Comparison of ENCODE assay signal across 8 cellular contexts in the genomic region with DNA sequence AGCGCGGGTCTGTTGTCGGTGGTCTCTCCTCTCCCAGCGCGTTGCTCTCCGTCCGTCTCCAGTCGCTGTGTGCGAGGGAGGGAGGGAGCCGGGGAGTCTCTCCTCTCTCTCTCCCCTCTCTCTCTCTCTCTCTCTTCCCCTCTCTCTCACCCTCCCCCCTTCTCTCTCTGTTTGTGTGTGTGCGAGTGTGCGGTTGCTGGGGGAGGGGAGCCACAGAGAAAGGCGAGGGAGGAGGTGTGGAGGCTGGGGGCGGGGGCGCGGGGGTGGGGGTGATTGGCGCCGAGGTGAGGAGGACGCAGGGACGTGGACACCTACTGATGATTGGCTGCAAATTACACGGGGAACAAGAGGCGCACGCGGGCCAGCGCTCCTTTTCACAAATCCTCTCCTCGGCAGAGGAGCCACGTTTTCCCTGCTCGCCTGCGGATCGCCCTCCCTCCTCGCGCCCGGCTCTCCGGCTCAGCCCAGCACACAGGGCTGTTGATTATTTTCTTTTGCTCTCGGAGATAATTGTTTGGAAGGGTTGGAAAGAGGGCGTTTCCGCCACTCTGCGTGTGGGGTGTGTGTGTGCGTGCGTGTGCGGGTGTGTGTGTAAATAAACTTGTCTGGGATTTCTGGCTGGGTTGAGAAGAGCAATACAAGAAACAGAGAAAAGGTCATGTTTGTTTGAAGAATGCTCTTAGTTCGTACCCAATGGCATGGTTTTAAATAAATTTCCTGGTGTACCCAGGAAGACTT. TPM values are rescaled to one million over a fixed set of nuclear protein-coding genes. Genes with fewer than 3 reads are reported as not detected.
DNase-seq lines count a peak whose midpoint lies in the region; ATAC-seq and TF ChIP-seq lines count a peak whose summit lies in the region.

Gene CXXC4, minus strand, starts transcription at position 73 of the 738 bp plus-strand sequence. CDS start 3,092 bp downstream, outside the sequence.

- peaks cover 35% of the 10 kb centered on the region for H3K4me1 Mint-ChIP-seq in CD8-positive, alpha-beta T cell (ENCODE audit: low read depth)
- H3K4me1 Mint-ChIP-seq in chondrocyte (ENCODE audit: low read depth), result peaks cover 27% of the 10 kb centered on the region
- H3K4me1 Mint-ChIP-seq in stimulated activated naive B cell treated with anti-CD40 and anti-IgM and Interleukin-4, amounts not matched to agents 10 μg/mL and 1 μg/mL and 100 μg/mL, for 72 hours, result peaks cover 21 to 42% of the 10 kb centered on the region in 2 donors

- no peak within 1 kb of the TSS for H3K27ac Mint-ChIP-seq in CD8-positive, alpha-beta T cell
- no peak within 1 kb of the TSS for H3K27ac Mint-ChIP-seq in chondrocyte (ENCODE audit: unreplicated experiment)
- no peak within 1 kb of the TSS for H3K27ac Mint-ChIP-seq in stimulated activated naive B cell treated with anti-CD40 and anti-IgM and Interleukin-4, amounts not matched to agents 10 μg/mL and 1 μg/mL and 100 μg/mL, for 72 hours

- H3F3A ChIP-seq in MM.1S (ENCODE audit: insufficient read depth, low read length), result peaks cover 55% of the 10 kb centered on the region
- no peaks in the 10 kb centered on the region for H3F3A ChIP-seq in SK-N-SH (replicated peaks; ENCODE audit: insufficient read depth)

- intact Hi-C loops in CD8-positive, alpha-beta T cell (cut with DNase I, micrococcal nuclease), result no loop called here

- TF ChIP-seq CTCF in CD8-positive, alpha-beta T cell (IDR thresholded peaks at IDR 0.05), result no peak
- TF ChIP-seq CTCF in MM.1S (IDR thresholded peaks at IDR 0.05; ENCODE audit: low read length), result no peak
- TF ChIP-seq CTCF in SK-N-SH (IDR thresholded peaks at IDR 0.05), result no peak
- TF ChIP-seq CTCF in chondrocyte (IDR thresholded peaks at IDR 0.05), result no peak

- H3K4me3 Mint-ChIP-seq in CD8-positive, alpha-beta T cell, result peak within 1 kb of the TSS; percentile 75
- H3K4me3 Mint-ChIP-seq in chondrocyte (ENCODE audit: unreplicated experiment), result peak within 1 kb of the TSS; percentile 86
- H3K4me3 Mint-ChIP-seq in stimulated activated naive B cell treated with anti-CD40 and anti-IgM and Interleukin-4, amounts not matched to agents 10 μg/mL and 1 μg/mL and 100 μg/mL, for 72 hours, result peak within 1 kb of the TSS; percentile 41 to 70

- H3K4me3 ChIP-seq in CD8-positive, alpha-beta T cell (ENCODE audit: low read depth, low read length), result no peak within 1 kb of the TSS
- H3K4me3 ChIP-seq in MM.1S (ENCODE audit: low read length), result peak within 1 kb of the TSS; percentile 87
- H3K4me3 ChIP-seq in SK-N-SH (ENCODE audit: low read depth in 2 of 2, low read length in 1 of 2), result peak within 1 kb of the TSS; percentile 44 to 68

- POLR2A ChIA-PET in CD8-positive, alpha-beta T cell (lab: Charles Lee), result interaction anchor here (0.6 kb wide), 1 partner anchor 8 kb away, joined by 4 read pairs; no protein-coding TSS in a partner anchor
- POLR2A ChIA-PET in SK-N-SH (lab: Yijun Ruan, JAX), result no interaction called here

- no peaks in the 10 kb centered on the region for H4K20me1 ChIP-seq in MM.1S (ENCODE audit: insufficient read depth, low read length)
- no peaks in the 10 kb centered on the region for H4K20me1 ChIP-seq in SK-N-SH (ENCODE audit: insufficient read depth)

- peaks cover 18% of the 10 kb centered on the region for H3K4me1 ChIP-seq in CD8-positive, alpha-beta T cell (ENCODE audit: insufficient read depth, low read length)
- H3K4me1 ChIP-seq in MM.1S (ENCODE audit: low read length), result peaks cover 5% of the 10 kb centered on the region
- peaks cover 0 to 10% of the 10 kb centered on the region in 2 experiments; a peak in 2 of 4 replicates for H3K4me1 ChIP-seq in SK-N-SH (ENCODE audit: control insufficient read depth in 1 of 2, insufficient read depth in 2 of 2, low read depth in 1 of 2, low read length in 1 of 2)

- H3K9me3 Mint-ChIP-seq in CD8-positive, alpha-beta T cell, result no peaks in the 10 kb centered on the region
- no peaks in the 10 kb centered on the region for H3K9me3 Mint-ChIP-seq in chondrocyte (ENCODE audit: low read depth)
- H3K9me3 Mint-ChIP-seq in stimulated activated naive B cell treated with anti-CD40 and anti-IgM and Interleukin-4, amounts not matched to agents 10 μg/mL and 1 μg/mL and 100 μg/mL, for 72 hours, result no peaks in the 10 kb centered on the region

- H3K4me2 ChIP-seq in MM.1S (ENCODE audit: low read depth, low read length) (peak within 1 kb of the TSS; percentile 75), SK-N-SH (peak within 1 kb of the TSS; percentile 93)

- H3K36me3 ChIP-seq in CD8-positive, alpha-beta T cell (ENCODE audit: insufficient read depth, low read length), result no peaks in the 10 kb centered on the region
- no peaks in the 10 kb centered on the region for H3K36me3 ChIP-seq in MM.1S (replicated peaks; ENCODE audit: insufficient read depth, low read length)
- no peaks in the 10 kb centered on the region for H3K36me3 ChIP-seq in SK-N-SH (replicated peaks in 1 of 2; ENCODE audit: control insufficient read depth in 1 of 2, insufficient read depth in 2 of 2, low read length in 1 of 2)

- TF ChIP-seq RAD21 in SK-N-SH (IDR thresholded peaks at IDR 0.05; ENCODE audit: low read length), result no peak

- CTCF ChIA-PET in CD8-positive, alpha-beta T cell (lab: Charles Lee), result no interaction called here
- CTCF ChIA-PET in SK-N-SH (lab: Yijun Ruan, JAX), result no interaction called here

- H3K27ac ChIP-seq in CD8-positive, alpha-beta T cell (ENCODE audit: low read depth, low read length), result no peak within 1 kb of the TSS
- H3K27ac ChIP-seq in MM.1S (ENCODE audit: low read length), result peak within 1 kb of the TSS; percentile 90
- H3K27ac ChIP-seq in SK-N-SH (ENCODE audit: low read depth in 2 of 2, low read length in 1 of 2), result peak within 1 kb of the TSS in 1 of 2 experiments; percentile 62; a peak in 2 of 4 replicates

- H3K9me2 ChIP-seq in MM.1S (replicated peaks; ENCODE audit: insufficient read depth, low read length) (no peaks in the 10 kb centered on the region), SK-N-SH (no peaks in the 10 kb centered on the region)

- H3K36me3 Mint-ChIP-seq in CD8-positive, alpha-beta T cell, result no peaks in the 10 kb centered on the region
- H3K36me3 Mint-ChIP-seq in chondrocyte (ENCODE audit: low read depth), result no peaks in the 10 kb centered on the region
- H3K36me3 Mint-ChIP-seq in stimulated activated naive B cell treated with anti-CD40 and anti-IgM and Interleukin-4, amounts not matched to agents 10 μg/mL and 1 μg/mL and 100 μg/mL, for 72 hours, result no peaks in the 10 kb centered on the region

- no peaks in the 10 kb centered on the region for H3K9me3 ChIP-seq in CD8-positive, alpha-beta T cell (ENCODE audit: low read length)
- H3K9me3 ChIP-seq in MM.1S (replicated peaks; ENCODE audit: insufficient read depth, low read length) (no peaks in the 10 kb centered on the region), SK-N-SH (no peaks in the 10 kb centered on the region)

- H3K9ac ChIP-seq in MM.1S (ENCODE audit: low read length) (peak within 1 kb of the TSS; percentile 87), SK-N-SH (no peak within 1 kb of the TSS)

- WGBS in SK-N-SH (ENCODE audit: low lambda C conversion rate), result under 1% methylated on average over 36 of the region's 42 CpGs

- H3K79me2 ChIP-seq in MM.1S (ENCODE audit: low read length) (peaks cover 38% of the 10 kb centered on the region), SK-N-SH (ENCODE audit: insufficient read depth) (no peaks in the 10 kb centered on the region)

- peak within 1 kb of the TSS; percentile 96 for H2AFZ ChIP-seq in MM.1S (ENCODE audit: low read length)
- peak within 1 kb of the TSS; percentile 67; the same call in 1 of the 2 replicates for H2AFZ ChIP-seq in SK-N-SH (ENCODE audit: low read depth)

- ATAC-seq in CD8-positive, alpha-beta T cell, result peak; percentile 18
- ATAC-seq in GM19438 (IDR thresholded peaks at IDR 0.05; ENCODE audit: low read depth, unreplicated experiment), result peak; percentile 31
- ATAC-seq in stimulated activated naive B cell treated with anti-CD40 and anti-IgM and Interleukin-4, amounts not matched to agents 10 μg/mL and 1 μg/mL and 100 μg/mL, for 72 hours (replicated peaks), result no peak
- no peak for ATAC-seq in HG02763 (IDR thresholded peaks at IDR 0.05; ENCODE audit: unreplicated experiment)

- no peaks in the 10 kb centered on the region for H3K27me3 ChIP-seq in CD8-positive, alpha-beta T cell (ENCODE audit: insufficient read depth, low read length)
- H3K27me3 ChIP-seq in MM.1S (replicated peaks; ENCODE audit: insufficient read depth, low read length) (no peaks in the 10 kb centered on the region), SK-N-SH (ENCODE audit: insufficient read depth) (peaks cover 17% of the 10 kb centered on the region; the same call in 1 of the 2 replicates)

- peak in 3 of 7 experiments; percentile 19 to 50 (median 35) for DNase-seq in CD8-positive, alpha-beta T cell
- DNase-seq in MM.1S (peak; percentile 88), SK-N-SH (peak; percentile 77), chondrocyte (ENCODE audit: low spot score) (peak; percentile 57), left kidney (ENCODE audit: low read depth, low spot score) (peak; percentile 97)
- no peak for DNase-seq in stimulated activated naive B cell treated with anti-CD40 and anti-IgM and Interleukin-4, amounts not matched to agents 10 μg/mL and 1 μg/mL and 100 μg/mL, for 72 hours

- peaks cover 43% of the 10 kb centered on the region for H3K27me3 Mint-ChIP-seq in CD8-positive, alpha-beta T cell (ENCODE audit: low read depth)
- peaks cover 38% of the 10 kb centered on the region for H3K27me3 Mint-ChIP-seq in chondrocyte (ENCODE audit: low read depth)
- H3K27me3 Mint-ChIP-seq in stimulated activated naive B cell treated with anti-CD40 and anti-IgM and Interleukin-4, amounts not matched to agents 10 μg/mL and 1 μg/mL and 100 μg/mL, for 72 hours, result peaks cover 47 to 63% of the 10 kb centered on the region in 2 donors

- no peak for TF ChIP-seq EP300 in SK-N-SH (IDR thresholded peaks at IDR 0.05; ENCODE audit: borderline replicate concordance in 1 of 2, low read depth in 1 of 2, low read length in 1 of 2)

TF ChIP-seq in SK-N-SH, 30 proteins besides CTCF, POLR2A, EP300 and RAD21 (continues in another document):
- TF ChIP-seq FOXJ3 (CRISPR knock-in tag; IDR thresholded peaks at IDR 0.05), result 0 out of 2 replicates have a peak, but pooled peaks have one; percentile 26
- peak; percentile 93 for TF ChIP-seq CHD2 (IDR thresholded peaks at IDR 0.05; ENCODE audit: low read length, partially characterized antibody)
- TF ChIP-seq, protein P1, sequence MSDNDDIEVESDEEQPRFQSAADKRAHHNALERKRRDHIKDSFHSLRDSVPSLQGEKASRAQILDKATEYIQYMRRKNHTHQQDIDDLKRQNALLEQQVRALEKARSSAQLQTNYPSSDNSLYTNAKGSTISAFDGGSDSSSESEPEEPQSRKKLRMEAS (IDR thresholded peaks at IDR 0.05; ENCODE audit: low read depth), result 0 out of 2 replicates have a peak, but pooled peaks have one; percentile 61

RNA-seq across cellular contexts. Expression of gene CXXC4, which starts in this region (rescaled TPM):
- not detected for total RNA-seq in CD8-positive, alpha-beta T cell
- polyA plus RNA-seq in SK-N-SH (2012; rRNA removed), result 0.02 and 0.06 TPM in 2 replicates
- 0.06 and 0.09 TPM in 2 replicates for polyA plus RNA-seq in SK-N-SH (2012; cell fraction: cytosol; rRNA removed)
- 0.01 and 0.14 TPM in 2 replicates for polyA plus RNA-seq in SK-N-SH (2012; cell fraction: nucleus; rRNA removed)
- 0.05 TPM in 1 of 3 replicates, not detected in the others for total RNA-seq in chondrocyte

Comparison
In these comparisons a context has a peak if more than half of its experiments do, and no peak if none do; other contexts are left out.
1. Peak in ATAC-seq in CD8-positive, alpha-beta T cell; RNA of the gene not detected or under 1 TPM.
2. Peak in DNase-seq, H3K4me3 ChIP-seq and H3K4me2 ChIP-seq in SK-N-SH; RNA of the gene not detected or under 1 TPM.
3. Peak in DNase-seq in chondrocyte; RNA of the gene not detected or under 1 TPM.